Comparison of ENCODE assay signal across 1 cellular context in genomic region chr16:30900588-30900987, GRCh38.
TF ChIP-seq lines count a peak whose summit lies in the region.

No MANE protein-coding gene starts in this region.

TF ChIP-seq in HCT116, 20 proteins besides CTCF, POLR2A, EP300 and RAD21:
- no peak for TF ChIP-seq SIN3A (IDR thresholded peaks at IDR 0.05; ENCODE audit: low read depth)
- TF ChIP-seq ATF3 (IDR thresholded peaks at IDR 0.05), result no peak
- no peak for TF ChIP-seq EGR1 (IDR thresholded peaks at IDR 0.05; ENCODE audit: low read depth)
- no peak for TF ChIP-seq FOSL1 (IDR thresholded peaks at IDR 0.05; ENCODE audit: low read depth)
- no peak for TF ChIP-seq SRF (IDR thresholded peaks at IDR 0.05; ENCODE audit: low read depth)
- no peak for TF ChIP-seq POLR2AphosphoS5 (IDR thresholded peaks at IDR 0.05; ENCODE audit: low read depth, low read length)
- no peak for TF ChIP-seq CEBPB (IDR thresholded peaks at IDR 0.05; ENCODE audit: low read depth)
- TF ChIP-seq MAX (IDR thresholded peaks at IDR 0.05), result no peak
- no peak for TF ChIP-seq EZH2 (IDR thresholded peaks at IDR 0.05)
- no peak for TF ChIP-seq SP1 (IDR thresholded peaks at IDR 0.05; ENCODE audit: low read depth)
